Comparison of ENCODE assay signal across 1 cellular context in the genomic region with DNA sequence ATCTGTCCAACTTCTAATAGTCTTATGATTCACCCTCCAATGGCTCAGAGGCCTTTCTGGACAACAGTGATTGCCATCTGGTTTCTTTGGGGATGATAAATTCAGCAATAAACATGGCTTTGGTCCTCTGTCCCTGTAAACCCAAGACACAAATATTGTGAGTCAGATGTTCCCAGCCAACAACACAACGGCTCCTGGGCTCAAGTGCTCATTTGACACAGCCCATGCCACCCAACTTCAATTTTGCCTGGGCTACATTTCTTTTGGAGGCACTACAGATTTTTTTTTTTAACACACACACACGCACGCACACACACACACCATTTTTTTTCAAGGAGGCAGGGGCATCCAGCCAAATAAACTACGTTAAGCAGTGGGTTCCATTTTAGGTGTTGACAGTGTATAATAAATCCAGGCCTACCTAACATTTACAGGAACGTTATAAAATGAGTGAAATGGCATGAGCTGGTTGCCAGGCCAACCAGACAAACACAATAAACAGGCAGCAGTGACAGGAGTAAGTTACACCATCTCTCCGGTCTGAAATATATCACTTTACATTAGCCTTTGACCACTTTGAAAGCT.
TF ChIP-seq lines count a peak whose summit lies in the region.

No MANE protein-coding gene starts in this region.

TF ChIP-seq in HEK293, 187 proteins besides CTCF, POLR2A, EP300 and RAD21 (continued from another document and continues in another):
- TF ChIP-seq, protein P1, sequence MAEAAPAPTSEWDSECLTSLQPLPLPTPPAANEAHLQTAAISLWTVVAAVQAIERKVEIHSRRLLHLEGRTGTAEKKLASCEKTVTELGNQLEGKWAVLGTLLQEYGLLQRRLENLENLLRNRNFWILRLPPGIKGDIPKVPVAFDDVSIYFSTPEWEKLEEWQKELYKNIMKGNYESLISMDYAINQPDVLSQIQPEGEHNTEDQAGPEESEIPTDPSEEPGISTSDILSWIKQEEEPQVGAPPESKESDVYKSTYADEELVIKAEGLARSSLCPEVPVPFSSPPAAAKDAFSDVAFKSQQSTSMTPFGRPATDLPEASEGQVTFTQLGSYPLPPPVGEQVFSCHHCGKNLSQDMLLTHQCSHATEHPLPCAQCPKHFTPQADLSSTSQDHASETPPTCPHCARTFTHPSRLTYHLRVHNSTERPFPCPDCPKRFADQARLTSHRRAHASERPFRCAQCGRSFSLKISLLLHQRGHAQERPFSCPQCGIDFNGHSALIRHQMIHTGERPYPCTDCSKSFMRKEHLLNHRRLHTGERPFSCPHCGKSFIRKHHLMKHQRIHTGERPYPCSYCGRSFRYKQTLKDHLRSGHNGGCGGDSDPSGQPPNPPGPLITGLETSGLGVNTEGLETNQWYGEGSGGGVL (tag by site-specific recombination; IDR thresholded peaks at IDR 0.05), result no peak
- peak; percentile 76 for TF ChIP-seq TRIM28 (IDR thresholded peaks at IDR 0.05; ENCODE audit: borderline replicate concordance, low read length)
- no peak for TF ChIP-seq ZNF664 (tag by site-specific recombination; IDR thresholded peaks at IDR 0.05)
- no peak for TF ChIP-seq ZNF37A (tag by site-specific recombination; IDR thresholded peaks at IDR 0.05)
- no peak for TF ChIP-seq ZNF670 (tag by site-specific recombination; IDR thresholded peaks at IDR 0.05; ENCODE audit: low read depth)
- no peak for TF ChIP-seq ZNF701 (tag by site-specific recombination; IDR thresholded peaks at IDR 0.05)
- TF ChIP-seq ZNF426 (tag by site-specific recombination; IDR thresholded peaks at IDR 0.05), result no peak
- no peak for TF ChIP-seq ZBTB48 (tag by site-specific recombination; IDR thresholded peaks at IDR 0.05)
- TF ChIP-seq ZBTB44 (tag by site-specific recombination; IDR thresholded peaks at IDR 0.05), result peak; percentile 56; the same call in 1 of the 2 replicates
- no peak for TF ChIP-seq ZNF785 (tag by site-specific recombination; IDR thresholded peaks at IDR 0.05)
- peak; percentile 98 for TF ChIP-seq ZNF561 (tag by site-specific recombination; IDR thresholded peaks at IDR 0.05; ENCODE audit: borderline replicate concordance)
- TF ChIP-seq SETDB1 (IDR thresholded peaks at IDR 0.05; ENCODE audit: insufficient read length, low read length), result no peak
- TF ChIP-seq ZNF223 (tag by site-specific recombination; IDR thresholded peaks at IDR 0.05), result no peak
- no peak for TF ChIP-seq ZNF658 (tag by site-specific recombination; IDR thresholded peaks at IDR 0.05)
- no peak; the same call in 1 of the 2 replicates for TF ChIP-seq ZNF423 (tag by site-specific recombination; IDR thresholded peaks at IDR 0.05)
- TF ChIP-seq YY2 (tag by site-specific recombination; IDR thresholded peaks at IDR 0.05), result 0 out of 2 replicates have a peak, but pooled peaks have one; percentile 33
- TF ChIP-seq ZNF138 (tag by site-specific recombination; IDR thresholded peaks at IDR 0.05; ENCODE audit: borderline replicate concordance), result no peak
- TF ChIP-seq ZNF449 (tag by site-specific recombination; IDR thresholded peaks at IDR 0.05), result peak; percentile 59
- no peak for TF ChIP-seq ZNF157 (tag by site-specific recombination; IDR thresholded peaks at IDR 0.05)
- TF ChIP-seq ZNF707 (tag by site-specific recombination; IDR thresholded peaks at IDR 0.05), result no peak
- no peak for TF ChIP-seq ZNF510 (tag by site-specific recombination; IDR thresholded peaks at IDR 0.05; ENCODE audit: insufficient replicate concordance)
- TF ChIP-seq, protein P2, sequence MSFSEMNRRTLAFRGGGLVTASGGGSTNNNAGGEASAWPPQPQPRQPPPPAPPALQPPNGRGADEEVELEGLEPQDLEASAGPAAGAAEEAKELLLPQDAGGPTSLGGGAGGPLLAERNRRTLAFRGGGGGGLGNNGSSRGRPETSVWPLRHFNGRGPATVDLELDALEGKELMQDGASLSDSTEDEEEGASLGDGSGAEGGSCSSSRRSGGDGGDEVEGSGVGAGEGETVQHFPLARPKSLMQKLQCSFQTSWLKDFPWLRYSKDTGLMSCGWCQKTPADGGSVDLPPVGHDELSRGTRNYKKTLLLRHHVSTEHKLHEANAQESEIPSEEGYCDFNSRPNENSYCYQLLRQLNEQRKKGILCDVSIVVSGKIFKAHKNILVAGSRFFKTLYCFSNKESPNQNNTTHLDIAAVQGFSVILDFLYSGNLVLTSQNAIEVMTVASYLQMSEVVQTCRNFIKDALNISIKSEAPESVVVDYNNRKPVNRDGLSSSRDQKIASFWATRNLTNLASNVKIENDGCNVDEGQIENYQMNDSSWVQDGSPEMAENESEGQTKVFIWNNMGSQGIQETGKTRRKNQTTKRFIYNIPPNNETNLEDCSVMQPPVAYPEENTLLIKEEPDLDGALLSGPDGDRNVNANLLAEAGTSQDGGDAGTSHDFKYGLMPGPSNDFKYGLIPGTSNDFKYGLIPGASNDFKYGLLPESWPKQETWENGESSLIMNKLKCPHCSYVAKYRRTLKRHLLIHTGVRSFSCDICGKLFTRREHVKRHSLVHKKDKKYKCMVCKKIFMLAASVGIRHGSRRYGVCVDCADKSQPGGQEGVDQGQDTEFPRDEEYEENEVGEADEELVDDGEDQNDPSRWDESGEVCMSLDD (tag by site-specific recombination; IDR thresholded peaks at IDR 0.05), result no peak
- TF ChIP-seq ZNF596 (tag by site-specific recombination; IDR thresholded peaks at IDR 0.05), result no peak
- peak; percentile 65; the same call in 1 of the 2 replicates for TF ChIP-seq ZNF792 (tag by site-specific recombination; IDR thresholded peaks at IDR 0.05)
- 0 out of 2 replicates have a peak, but pooled peaks have one; percentile 55 for TF ChIP-seq ZNF629 (tag by site-specific recombination; IDR thresholded peaks at IDR 0.05)
- no peak for TF ChIP-seq ZNF433 (tag by site-specific recombination; IDR thresholded peaks at IDR 0.05; ENCODE audit: low read depth)
- TF ChIP-seq MYNN (tag by site-specific recombination; IDR thresholded peaks at IDR 0.05; ENCODE audit: borderline replicate concordance), result no peak
- TF ChIP-seq ZNF175 (tag by site-specific recombination; IDR thresholded peaks at IDR 0.05), result no peak
- peak; percentile 51 for TF ChIP-seq GFI1B (tag by site-specific recombination; IDR thresholded peaks at IDR 0.05)
- peak; percentile 28; the same call in 1 of the 2 replicates for TF ChIP-seq ZNF24 (tag by site-specific recombination; IDR thresholded peaks at IDR 0.05)
- 0 out of 2 replicates have a peak, but pooled peaks have one; percentile 42 for TF ChIP-seq ZNF518A (tag by site-specific recombination; conservative IDR thresholded peaks at IDR 0.05; ENCODE audit: low read depth)
- TF ChIP-seq ZNF626 (tag by site-specific recombination; IDR thresholded peaks at IDR 0.05), result no peak
- no peak for TF ChIP-seq SCRT2 (tag by site-specific recombination; IDR thresholded peaks at IDR 0.05)
- TF ChIP-seq ZSCAN16 (tag by site-specific recombination; IDR thresholded peaks at IDR 0.05), result 0 out of 2 replicates have a peak, but pooled peaks have one; percentile 14
- TF ChIP-seq AEBP2 (tag by site-specific recombination; IDR thresholded peaks at IDR 0.05; ENCODE audit: borderline replicate concordance), result no peak
- TF ChIP-seq ZNF239 (tag by site-specific recombination; IDR thresholded peaks at IDR 0.05), result no peak
- TF ChIP-seq ZNF473 (tag by site-specific recombination; IDR thresholded peaks at IDR 0.05), result no peak
- no peak for TF ChIP-seq ZNF704 (tag by site-specific recombination; IDR thresholded peaks at IDR 0.05)
- TF ChIP-seq TCF7L2 (IDR thresholded peaks at IDR 0.05; ENCODE audit: borderline replicate concordance, low read depth, low read length), result no peak
- TF ChIP-seq ZNF354C (tag by site-specific recombination; IDR thresholded peaks at IDR 0.05; ENCODE audit: borderline replicate concordance, low read depth), result no peak
- TF ChIP-seq ZNF558 (tag by site-specific recombination; IDR thresholded peaks at IDR 0.05), result no peak
- TF ChIP-seq, protein P3, sequence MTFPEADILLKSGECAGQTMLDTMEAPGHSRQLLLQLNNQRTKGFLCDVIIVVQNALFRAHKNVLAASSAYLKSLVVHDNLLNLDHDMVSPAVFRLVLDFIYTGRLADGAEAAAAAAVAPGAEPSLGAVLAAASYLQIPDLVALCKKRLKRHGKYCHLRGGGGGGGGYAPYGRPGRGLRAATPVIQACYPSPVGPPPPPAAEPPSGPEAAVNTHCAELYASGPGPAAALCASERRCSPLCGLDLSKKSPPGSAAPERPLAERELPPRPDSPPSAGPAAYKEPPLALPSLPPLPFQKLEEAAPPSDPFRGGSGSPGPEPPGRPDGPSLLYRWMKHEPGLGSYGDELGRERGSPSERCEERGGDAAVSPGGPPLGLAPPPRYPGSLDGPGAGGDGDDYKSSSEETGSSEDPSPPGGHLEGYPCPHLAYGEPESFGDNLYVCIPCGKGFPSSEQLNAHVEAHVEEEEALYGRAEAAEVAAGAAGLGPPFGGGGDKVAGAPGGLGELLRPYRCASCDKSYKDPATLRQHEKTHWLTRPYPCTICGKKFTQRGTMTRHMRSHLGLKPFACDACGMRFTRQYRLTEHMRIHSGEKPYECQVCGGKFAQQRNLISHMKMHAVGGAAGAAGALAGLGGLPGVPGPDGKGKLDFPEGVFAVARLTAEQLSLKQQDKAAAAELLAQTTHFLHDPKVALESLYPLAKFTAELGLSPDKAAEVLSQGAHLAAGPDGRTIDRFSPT (tag by site-specific recombination; IDR thresholded peaks at IDR 0.05), result no peak
- no peak for TF ChIP-seq ZNF571 (tag by site-specific recombination; IDR thresholded peaks at IDR 0.05)
- TF ChIP-seq BCL11B (tag by site-specific recombination; IDR thresholded peaks at IDR 0.05; ENCODE audit: low read depth), result no peak
